8 cellular contexts compared by ENCODE assay signal in genomic region chr15:69299451-69300128, GRCh38. TPM values are rescaled to one million over a fixed set of nuclear protein-coding genes. Genes with fewer than 3 reads are reported as not detected.
A peak's percentile ranks its signal among the peaks of the same experiment; 100 is the strongest.
DNase-seq lines count a peak whose midpoint lies in the region; ATAC-seq and TF ChIP-seq lines count a peak whose summit lies in the region.

No MANE protein-coding gene starts in this region.

- intact Hi-C loops in Right ventricle myocardium superior (cut with DNase I) = no loop called here
- intact Hi-C loops in left ventricle myocardium superior (cut with micrococcal nuclease) = no loop called here
- intact Hi-C loops in dorsolateral prefrontal cortex (cut with DNase I) = no loop called here

- H3K9me3 ChIP-seq in upper lobe of left lung = no peaks in the 10 kb centered on the region

- peaks cover 5 to 24% (median 11%) of the 10 kb centered on the region in 4 donors for H3K4me1 ChIP-seq in upper lobe of left lung

- no peak for TF ChIP-seq EP300 in upper lobe of left lung (IDR thresholded peaks at IDR 0.05)

- peak overlapping the region; percentile 33 for H3K4me3 Mint-ChIP-seq in mesothelial cell of epicardium

- peak overlapping the region in 3 of 59 donors; percentile 10 to 52 (median 21) for H3K27ac ChIP-seq in dorsolateral prefrontal cortex
- H3K27ac ChIP-seq in upper lobe of left lung = peak overlapping the region in 2 of 4 donors; percentile 72 to 76

- 41 to 72% methylated on average over 4 to 19 of the region's 20 CpGs for WGBS in upper lobe of left lung, 2 donors

- no peak for TF ChIP-seq CTCF in dorsolateral prefrontal cortex (IDR thresholded peaks at IDR 0.05 in 54 of 56, conservative IDR thresholded peaks at IDR 0.05 in 2 of 56; ENCODE audit: low read depth in 1 of 56, partially characterized antibody in 56 of 56)
- TF ChIP-seq CTCF in mesothelial cell of epicardium (IDR thresholded peaks at IDR 0.05; ENCODE audit: unreplicated experiment) = no peak
- TF ChIP-seq CTCF in upper lobe of left lung (IDR thresholded peaks at IDR 0.05) = no peak

- H3K9me3 Mint-ChIP-seq in mesothelial cell of epicardium = no peaks in the 10 kb centered on the region

- H3K27ac Mint-ChIP-seq in mesothelial cell of epicardium = no peak overlapping the region

- DNase-seq in Right ventricle myocardium superior (no peak), left ventricle myocardium superior (no peak), dorsolateral prefrontal cortex (no peak), mesothelial cell of epicardium (ENCODE audit: low spot score in 2 of 2, unreplicated experiment in 2 of 2) (no peak), upper lobe of left lung (no peak), OCI-M1 (lab: John Stamatoyannopoulos, UW) (no peak)
- no peak for DNase-seq in activated CD8-positive, alpha-beta memory T cell treated with anti-CD3 and anti-CD28 coated beads, Interleukin-2, amount 50 U/mL, for 48 hours

- peaks cover 79% of the 10 kb centered on the region for H3K27me3 Mint-ChIP-seq in mesothelial cell of epicardium (ENCODE audit: low read depth)

- no peak for TF ChIP-seq POLR2A in upper lobe of left lung (IDR thresholded peaks at IDR 0.05)

- no peaks in the 10 kb centered on the region for H3K4me1 Mint-ChIP-seq in mesothelial cell of epicardium

- H3K36me3 Mint-ChIP-seq in mesothelial cell of epicardium = no peaks in the 10 kb centered on the region

- ATAC-seq in Right ventricle myocardium superior (ENCODE audit: poor library complexity) (peak; percentile 4), left ventricle myocardium superior (no peak), upper lobe of left lung (ENCODE audit: low FRiP score in 2 of 2) (no peak), GM19023 (IDR thresholded peaks at IDR 0.05; ENCODE audit: unreplicated experiment) (no peak)

- peak overlapping the region in 58 of 59 donors; percentile 4 to 70 (median 52) for H3K4me3 ChIP-seq in dorsolateral prefrontal cortex
- peak overlapping the region; percentile 12 to 81 (median 61) for H3K4me3 ChIP-seq in upper lobe of left lung

- H3K27me3 ChIP-seq in dorsolateral prefrontal cortex (peaks cover 0 to 54% (median 26%) of the 10 kb centered on the region in 45 donors), upper lobe of left lung (peaks cover 0 to 12% (median 5%) of the 10 kb centered on the region in 4 donors)

- no peaks in the 10 kb centered on the region for H3K36me3 ChIP-seq in upper lobe of left lung

RNA-seq across cellular contexts. Expression of gene PAQR5, which starts 0.9 kb away (rescaled TPM):
- 0.73 TPM for total RNA-seq in Right ventricle myocardium superior
- total RNA-seq in left ventricle myocardium superior = 1.7 TPM
- 1 to 10 TPM in 116 of 120 experiments, under 1 TPM in 4; 0.63 to 9.3 (median 2.5) TPM for total RNA-seq in dorsolateral prefrontal cortex
- 0.59 to 1.2 TPM (median 0.89 TPM) in 3 replicates for total RNA-seq in mesothelial cell of epicardium
- 10 to 100 TPM; 15.5 to 39.8 (median 26.5) TPM for total RNA-seq in upper lobe of left lung
